8 cellular contexts compared by ENCODE assay signal in genomic region chr15:66841953-66842681, GRCh38.
A peak's percentile ranks its signal among the peaks of the same experiment; 100 is the strongest.
DNase-seq lines count a peak whose midpoint lies in the region; ATAC-seq and TF ChIP-seq lines count a peak whose summit lies in the region.

No MANE protein-coding gene starts in this region.

- intact Hi-C loops in right lobe of liver (cut with DNase I), result loop anchor here in 1 of 2 donors (10.0 kb wide), 1 partner anchor 57 kb away; no protein-coding TSS in a partner anchor

- peak; percentile 51 for TF ChIP-seq POLR2A in right lobe of liver (IDR thresholded peaks at IDR 0.05)

- H3K9me3 Mint-ChIP-seq in activated CD8-positive, alpha-beta memory T cell treated with anti-CD3 and anti-CD28 coated beads, Interleukin-2, amount 10 ng/mL, durations not matched to agents 7 days and 5 days (ENCODE audit: low read depth), result no peaks in the 10 kb centered on the region

- H3K4me3 Mint-ChIP-seq in activated CD8-positive, alpha-beta memory T cell treated with anti-CD3 and anti-CD28 coated beads, Interleukin-2, amount 10 ng/mL, durations not matched to agents 7 days and 5 days, result no peak overlapping the region

- H3K36me3 ChIP-seq in right lobe of liver, result no peaks in the 10 kb centered on the region

- peak overlapping the region; percentile 32 to 53 (median 33) for H3K4me3 ChIP-seq in right lobe of liver

- peak overlapping the region; percentile 39 to 71 (median 65) for H3K27ac ChIP-seq in right lobe of liver

- CTCF ChIA-PET in activated CD8-positive, alpha-beta memory T cell treated with anti-CD3 and anti-CD28 coated beads, Interleukin-2, amount 10 ng/mL, durations not matched to agents 7 days and 5 days (lab: Charles Lee), result interaction anchor here (1.0 kb wide), 1 partner anchor 10 kb away, joined by 3 read pairs; no protein-coding TSS in a partner anchor

- DNase-seq in activated CD8-positive, alpha-beta memory T cell treated with anti-CD3 and anti-CD28 coated beads, Interleukin-2, amount 10 ng/mL, durations not matched to agents 7 days and 5 days, result no peak
- no peak for DNase-seq in activated CD8-positive, alpha-beta memory T cell treated with anti-CD3 and anti-CD28 coated beads for 24 hours
- DNase-seq in T1000 (lab: John Stamatoyannopoulos, UW) (peak; percentile 88), ecto neural progenitor cell (ENCODE audit: low spot score) (peak; percentile 79), right lobe of liver (peak; percentile 75 to 83 (median 81)), Kasumi-1 (lab: John Stamatoyannopoulos, UW) (no peak)
- DNase-seq in stimulated activated naive CD8-positive, alpha-beta T cell treated with anti-CD3 and anti-CD28 coated beads, Interleukin-15, Interleukin-2, amounts not matched to agents 100 U/mL and 50 U/mL, for 24 hours, result peak; percentile 25

- 8% methylated on average over 37 of the region's 50 CpGs for WGBS in right lobe of liver (ENCODE audit: insufficient coverage, low coverage, low lambda C conversion rate, missing lambda C conversion rate)

- peak; percentile 61 for ATAC-seq in activated CD8-positive, alpha-beta memory T cell treated with anti-CD3 and anti-CD28 coated beads, Interleukin-2, amount 10 ng/mL, durations not matched to agents 7 days and 5 days
- ATAC-seq in right lobe of liver (peak; percentile 74 to 80 (median 76)), HG03442 (IDR thresholded peaks at IDR 0.05; ENCODE audit: unreplicated experiment) (no peak)
- peak; percentile 47 for ATAC-seq in stimulated activated naive CD8-positive, alpha-beta T cell treated with anti-CD3 and anti-CD28 coated beads, Interleukin-15, Interleukin-2, amounts not matched to agents 100 U/mL and 50 U/mL, for 24 hours

- no peak for TF ChIP-seq CTCF in right lobe of liver (IDR thresholded peaks at IDR 0.05)

- H3K4me1 ChIP-seq in right lobe of liver, result peaks cover 0 to 10% (median 0%) of the 10 kb centered on the region in 4 donors

- no peaks in the 10 kb centered on the region for H3K9me3 ChIP-seq in right lobe of liver

- H3K36me3 Mint-ChIP-seq in activated CD8-positive, alpha-beta memory T cell treated with anti-CD3 and anti-CD28 coated beads, Interleukin-2, amount 10 ng/mL, durations not matched to agents 7 days and 5 days, result no peaks in the 10 kb centered on the region

- H3K4me1 Mint-ChIP-seq in activated CD8-positive, alpha-beta memory T cell treated with anti-CD3 and anti-CD28 coated beads, Interleukin-2, amount 10 ng/mL, durations not matched to agents 7 days and 5 days, result no peaks in the 10 kb centered on the region

- peaks cover 41% of the 10 kb centered on the region for H3K27me3 Mint-ChIP-seq in activated CD8-positive, alpha-beta memory T cell treated with anti-CD3 and anti-CD28 coated beads, Interleukin-2, amount 10 ng/mL, durations not matched to agents 7 days and 5 days

- H3K27ac Mint-ChIP-seq in activated CD8-positive, alpha-beta memory T cell treated with anti-CD3 and anti-CD28 coated beads, Interleukin-2, amount 10 ng/mL, durations not matched to agents 7 days and 5 days, result no peak overlapping the region

- no peaks in the 10 kb centered on the region for H3K27me3 ChIP-seq in right lobe of liver

Comparison
In these comparisons a context has a peak if more than half of its experiments do, and no peak if none do; other contexts are left out.
1. DNase-seq: peak in T1000 (single experiment), ecto neural progenitor cell (single experiment), right lobe of liver (3 of 3) and stimulated activated naive CD8-positive, alpha-beta T cell treated with anti-CD3 and anti-CD28 coated beads, Interleukin-15, Interleukin-2, amounts not matched to agents 100 U/mL and 50 U/mL, for 24 hours (single experiment); none in activated CD8-positive, alpha-beta memory T cell treated with anti-CD3 and anti-CD28 coated beads, Interleukin-2, amount 10 ng/mL, durations not matched to agents 7 days and 5 days (single experiment), activated CD8-positive, alpha-beta memory T cell treated with anti-CD3 and anti-CD28 coated beads for 24 hours (single experiment) and Kasumi-1 (0 of 2).